Comparison of ENCODE assay signal across 12 cellular contexts in the genomic region with DNA sequence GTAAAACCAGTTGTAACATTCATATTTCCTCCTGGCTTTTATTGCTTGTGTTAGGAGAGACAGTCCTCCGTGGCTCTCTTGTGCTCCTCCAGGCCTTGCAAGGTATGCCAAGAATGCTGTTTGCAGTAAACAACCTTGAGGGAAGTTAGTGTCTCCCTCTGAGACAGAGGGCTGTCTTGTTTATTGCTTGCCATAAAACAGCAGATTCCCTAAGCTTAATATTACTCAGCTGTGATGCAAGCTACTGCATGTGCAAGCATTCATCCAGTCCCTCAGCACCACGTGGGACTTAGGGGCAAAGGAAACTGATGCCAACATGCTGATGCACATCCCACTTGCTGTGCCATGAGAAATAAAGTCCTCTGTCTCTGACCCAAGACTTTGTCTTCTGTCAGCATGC. TPM values are rescaled to one million over a fixed set of nuclear protein-coding genes. Genes with fewer than 3 reads are reported as not detected.
DNase-seq lines count a peak whose midpoint lies in the region; ATAC-seq and TF ChIP-seq lines count a peak whose summit lies in the region.
"Had no signal": no experiment of that assay in that cellular context is flagged by ENCODE, and none has a peak within 500 bp of the region (broad histone marks: within the 10 kb centered on the region; RNA-seq: fewer than 3 reads in every experiment).

No MANE protein-coding gene starts in this region.

- H3K27me3 Mint-ChIP-seq in natural killer cell (ENCODE audit: low read depth in 2 of 2): no peaks in the 10 kb centered on the region

- H3K27me3 ChIP-seq in ACC112 (ENCODE audit: insufficient read depth, low read length): no peaks in the 10 kb centered on the region
- no peaks in the 10 kb centered on the region for H3K27me3 ChIP-seq in aorta (ENCODE audit: control insufficient read depth in 1 of 2, insufficient read depth in 2 of 2, low read length in 1 of 2)
- H3K27me3 ChIP-seq: BE2C had no signal

- 28 to 30% methylated on average over 2 of the region's 2 CpGs for WGBS in aorta, 2 donors

- peaks cover 17% of the 10 kb centered on the region for H3K79me2 ChIP-seq in ACC112 (ENCODE audit: control insufficient read depth, insufficient read depth, low read length, unreplicated experiment)

- H3K4me3 ChIP-seq in ACC112 (ENCODE audit: low read depth, low read length) (no peak overlapping the region), epithelial cell of esophagus (ENCODE audit: low read length) (no peak overlapping the region), mucosa of descending colon (no peak overlapping the region), aorta (ENCODE audit: low read length in 2 of 2) (no peak overlapping the region)

- no peaks in the 10 kb centered on the region for H3K36me3 Mint-ChIP-seq in natural killer cell

- H3K9me3 Mint-ChIP-seq in natural killer cell: no peaks in the 10 kb centered on the region

- DNase-seq in MV-4-11 (lab: John Stamatoyannopoulos, UW) (peak; percentile 29), epithelial cell of esophagus (ENCODE audit: low read depth) (peak; percentile 98), mucosa of descending colon (no peak), aorta (no peak), NCI-H2227 (lab: John Stamatoyannopoulos, UW; ENCODE audit: unreplicated experiment) (no peak), natural killer cell (no peak), COLO668 (lab: John Stamatoyannopoulos, UW; ENCODE audit: unreplicated experiment) (no peak)
- DNase-seq: activated CD4-positive, alpha-beta T cell treated with anti-CD3 and anti-CD28 coated beads, Interleukin-2, amount 50 U/mL, for 1 hour; BE2C; effector CD4-positive, alpha-beta T cell; NCI-H524 had no signal

- H3K36me3 ChIP-seq in ACC112 (ENCODE audit: insufficient read depth, low read length) (no peaks in the 10 kb centered on the region), mucosa of descending colon (ENCODE audit: low read depth) (no peaks in the 10 kb centered on the region), aorta (ENCODE audit: control insufficient read depth in 1 of 2, insufficient read depth in 2 of 2, low read length in 1 of 2) (no peaks in the 10 kb centered on the region)
- H3K36me3 ChIP-seq: BE2C had no signal

- H2AFZ ChIP-seq in ACC112 (ENCODE audit: low read length, unreplicated experiment): no peak overlapping the region

- intact Hi-C loops in mucosa of descending colon (cut with DNase I, micrococcal nuclease): loop anchor here (10.0 kb wide), 1 partner anchor 159 kb away; no protein-coding TSS in a partner anchor
- intact Hi-C loops in aorta (cut with DNase I): no loop called here
- intact Hi-C loops in natural killer cell (cut with micrococcal nuclease): no loop called here

- H3K4me3 Mint-ChIP-seq in natural killer cell: no peak overlapping the region

- H3K9me3 ChIP-seq in mucosa of descending colon: no peaks in the 10 kb centered on the region
- no peaks in the 10 kb centered on the region for H3K9me3 ChIP-seq in aorta (ENCODE audit: control insufficient read depth, low read length)
- H3K9me3 ChIP-seq: BE2C had no signal

- ATAC-seq in mucosa of descending colon: peak; percentile 81
- ATAC-seq in aorta (ENCODE audit: low FRiP score): no peak
- no peak for ATAC-seq in natural killer cell

- 0 out of 2 replicates have a peak overlapping the region, but pooled peaks have one; percentile 10 for H3K27ac ChIP-seq in ACC112 (ENCODE audit: low read depth, low read length)
- no peak overlapping the region for H3K27ac ChIP-seq in aorta (ENCODE audit: low read depth in 1 of 2, low read length in 2 of 2)

- no peak overlapping the region for H3K27ac Mint-ChIP-seq in natural killer cell

- H3K4me1 ChIP-seq in ACC112 (ENCODE audit: control insufficient read depth, insufficient read depth, low read length, unreplicated experiment): peaks cover 11% of the 10 kb centered on the region
- peaks cover 21% of the 10 kb centered on the region for H3K4me1 ChIP-seq in mucosa of descending colon (ENCODE audit: low read depth)
- H3K4me1 ChIP-seq in aorta (ENCODE audit: control insufficient read depth in 1 of 2, insufficient read depth in 2 of 2, low read length in 2 of 2): no peaks in the 10 kb centered on the region

- no peaks in the 10 kb centered on the region for H3K4me1 Mint-ChIP-seq in natural killer cell

- peak; percentile 21 for TF ChIP-seq CTCF in epithelial cell of esophagus (IDR thresholded peaks at IDR 0.05; ENCODE audit: insufficient read depth, low read depth, low read length, missing control alignments)
- no peak for TF ChIP-seq CTCF in mucosa of descending colon (IDR thresholded peaks at IDR 0.05)
- no peak for TF ChIP-seq CTCF in natural killer cell (IDR thresholded peaks at IDR 0.05)

RNA-seq across cellular contexts. Expression of a gene that starts 6.6 kb away (rescaled TPM):
- total RNA-seq in mucosa of descending colon: 10 to 100 TPM; 22.9 to 28.5 (median 23.2) TPM
- total RNA-seq in aorta: 10 to 100 TPM; 15.6 to 23.4 TPM
- polyA plus RNA-seq in aorta: 10 to 100 TPM in 1 of 2 donors, 1 to 10 TPM in 1; 3.1 to 20.3 TPM
- 10 to 100 TPM in 1 of 3 donors, 1 to 10 TPM in 2; 6.7 to 10.9 (median 8.6) TPM for total RNA-seq in natural killer cell

RNA-seq across cellular contexts. Expression of a gene that starts 6.8 kb away (rescaled TPM):
- 10 to 100 TPM; 15.6 to 42.5 (median 37.1) TPM for total RNA-seq in mucosa of descending colon
- 1 to 10 TPM; 5.8 to 8.6 TPM for total RNA-seq in aorta
- polyA plus RNA-seq in aorta: 10 to 100 TPM in 1 of 2 donors, 1 to 10 TPM in 1; 9.9 to 17.2 TPM
- 1 to 10 TPM; 3.0 to 5.6 (median 5.2) TPM for total RNA-seq in natural killer cell

RNA-seq across cellular contexts. Expression of a gene that starts 43.0 kb away (rescaled TPM):
- 1 to 10 TPM in 1 of 3 donors, under 1 TPM in 1, not detected in 1; 0.14 to 5.3 TPM for total RNA-seq in mucosa of descending colon
- not detected for total RNA-seq in aorta
- not detected for polyA plus RNA-seq in aorta
- not detected for total RNA-seq in natural killer cell

Comparison
In these comparisons a context has a peak if more than half of its experiments do, and no peak if none do; other contexts are left out.
1. DNase-seq: peak in MV-4-11 (single experiment) and epithelial cell of esophagus (single experiment); none in mucosa of descending colon (0 of 3), aorta (0 of 2), NCI-H2227 (single experiment), natural killer cell (single experiment) and COLO668 (single experiment).
2. intact Hi-C loops: an anchor here in mucosa of descending colon (10.0 kb wide); none called in aorta and natural killer cell.